ENCODE assay signal across 21 cellular contexts in genomic region chr10:131930150-131930549, GRCh38. TPM values are rescaled to one million over a fixed set of nuclear protein-coding genes. Genes with fewer than 3 reads are reported as not detected.
DNase-seq lines count a peak whose midpoint lies in the region; ATAC-seq, FAIRE-seq and TF ChIP-seq lines count a peak whose summit lies in the region.
"Had no signal": no experiment of that assay in that cellular context is flagged by ENCODE, and none has a peak within 500 bp of the region (broad histone marks: within the 10 kb centered on the region; RNA-seq: fewer than 3 reads in every experiment).

No MANE protein-coding gene starts in this region.

- POLR2A ChIA-PET in T-cell (lab: Charles Lee) (no interaction called here), endothelial cell of umbilical vein (lab: Charles Lee) (no interaction called here)

- no peak for ATAC-seq in CD4-positive, CD25-positive, alpha-beta regulatory T cell (ENCODE audit: low read depth in 2 of 2)
- ATAC-seq in T-cell (replicated peaks in 1 of 4) = no peak
- ATAC-seq in GM19351 (IDR thresholded peaks at IDR 0.05; ENCODE audit: unreplicated experiment) = no peak
- ATAC-seq: activated CD4-positive, alpha-beta T cell treated with anti-CD3 and anti-CD28 coated beads for 36 hours; activated CD8-positive, alpha-beta memory T cell treated with anti-CD3 and anti-CD28 coated beads, Interleukin-2, amount 10 ng/mL, durations not matched to agents 7 days and 5 days had no signal

- peaks cover 97% of the 10 kb centered on the region for H3K79me2 ChIP-seq in endothelial cell of umbilical vein (ENCODE audit: control insufficient read depth, insufficient read depth, low read length)

- CTCF ChIA-PET in T-cell (lab: Charles Lee) (interaction anchor here in 1 of 2 donors (0.6 kb wide), 1 partner anchor 42 kb away, joined by 3 read pairs; no protein-coding TSS in a partner anchor), endothelial cell of umbilical vein (lab: Charles Lee) (interaction anchor here (1.7 kb wide), 1 partner anchor 93 kb away, joined by 4 read pairs; no protein-coding TSS in a partner anchor)

- H2AFZ ChIP-seq in endothelial cell of umbilical vein (ENCODE audit: low read depth, low read length) = no peak overlapping the region

- peak overlapping the region; percentile 82 to 95 (median 94) for H3K27ac Mint-ChIP-seq in CD4-positive, CD25-positive, alpha-beta regulatory T cell
- H3K27ac Mint-ChIP-seq in T-cell (peak overlapping the region; percentile 8 to 58), progenitor cell of endocrine pancreas (peak overlapping the region; percentile 6)

- H3K4me1 Mint-ChIP-seq in CD4-positive, CD25-positive, alpha-beta regulatory T cell = peaks cover 23 to 93% (median 69%) of the 10 kb centered on the region in 4 donors
- H3K4me1 Mint-ChIP-seq in T-cell (peaks cover 76 to 94% (median 89%) of the 10 kb centered on the region in 3 donors), progenitor cell of endocrine pancreas (ENCODE audit: low read depth) (peaks cover 20% of the 10 kb centered on the region)

- H3K27me3 ChIP-seq in CD4-positive, CD25-positive, alpha-beta regulatory T cell (ENCODE audit: control insufficient read depth, insufficient read depth, low read length) = no peaks in the 10 kb centered on the region
- no peaks in the 10 kb centered on the region for H3K27me3 ChIP-seq in endothelial cell of umbilical vein (ENCODE audit: control insufficient read depth in 2 of 2, insufficient read depth in 2 of 2, low read length in 2 of 2)
- H3K27me3 ChIP-seq in effector memory CD4-positive, alpha-beta T cell (replicated peaks; ENCODE audit: control insufficient read depth, insufficient read depth, low read length, poor library complexity, severe bottlenecking) = no peaks in the 10 kb centered on the region
- H3K27me3 ChIP-seq: colonic mucosa, foreskin keratinocyte, Peyer's patch had no signal

- H3K9me3 ChIP-seq in CD4-positive, CD25-positive, alpha-beta regulatory T cell (ENCODE audit: control insufficient read depth in 2 of 2, low read length in 2 of 2) = peaks cover under 1 to 6% of the 10 kb centered on the region in 2 experiments
- no peaks in the 10 kb centered on the region for H3K9me3 ChIP-seq in endothelial cell of umbilical vein (replicated peaks; ENCODE audit: control insufficient read depth, insufficient read depth, low read length)
- peaks cover under 1% of the 10 kb centered on the region for H3K9me3 ChIP-seq in effector memory CD4-positive, alpha-beta T cell (ENCODE audit: control insufficient read depth, low read length)
- H3K9me3 ChIP-seq: colonic mucosa, Peyer's patch had no signal

- H3K4me2 ChIP-seq in endothelial cell of umbilical vein (ENCODE audit: insufficient read depth, low read length) = no peak overlapping the region

- intact Hi-C loops in endothelial cell of umbilical vein (cut with micrococcal nuclease) = loop anchor here (1.0 kb wide), 1 partner anchor 16 kb away; no protein-coding TSS in a partner anchor

- H3K9me1 ChIP-seq in endothelial cell of umbilical vein (replicated peaks; ENCODE audit: control insufficient read depth, extremely low read depth, insufficient read depth, low read length) = no peaks in the 10 kb centered on the region

- H3K36me3 ChIP-seq in CD4-positive, CD25-positive, alpha-beta regulatory T cell (ENCODE audit: control insufficient read depth, insufficient read depth, low read length) = peaks cover 8% of the 10 kb centered on the region
- H3K36me3 ChIP-seq in endothelial cell of umbilical vein (ENCODE audit: control insufficient read depth in 2 of 2, extremely low read depth in 1 of 2, insufficient read depth in 2 of 2, low read length in 2 of 2) = no peaks in the 10 kb centered on the region
- H3K36me3 ChIP-seq in effector memory CD4-positive, alpha-beta T cell (ENCODE audit: control insufficient read depth, insufficient read depth, low read length) = peaks cover 4% of the 10 kb centered on the region
- H3K36me3 ChIP-seq: colonic mucosa had no signal

- H3K9ac ChIP-seq in endothelial cell of umbilical vein (replicated peaks; ENCODE audit: extremely low read depth, insufficient read depth, low read length) = no peak overlapping the region

- no TSS peak for BruUV-seq in endothelial cell of umbilical vein (replicated peaks; lab: Mats Ljungman, UMichigan)

- H3K27me3 Mint-ChIP-seq in CD4-positive, CD25-positive, alpha-beta regulatory T cell = no peaks in the 10 kb centered on the region
- H3K27me3 Mint-ChIP-seq in T-cell = no peaks in the 10 kb centered on the region
- H3K27me3 Mint-ChIP-seq in progenitor cell of endocrine pancreas = no peaks in the 10 kb centered on the region
- H3K27me3 Mint-ChIP-seq: activated CD4-positive, alpha-beta T cell treated with anti-CD3 and anti-CD28 coated beads for 36 hours; activated CD8-positive, alpha-beta memory T cell treated with anti-CD3 and anti-CD28 coated beads, Interleukin-2, amount 10 ng/mL, durations not matched to agents 7 days and 5 days had no signal

- peaks cover 18% of the 10 kb centered on the region for H3K36me3 Mint-ChIP-seq in CD4-positive, CD25-positive, alpha-beta regulatory T cell
- H3K36me3 Mint-ChIP-seq in T-cell (peaks cover 16% of the 10 kb centered on the region), progenitor cell of endocrine pancreas (ENCODE audit: insufficient read depth) (peaks cover 9% of the 10 kb centered on the region)

- H3K4me3 Mint-ChIP-seq in CD4-positive, CD25-positive, alpha-beta regulatory T cell = peak overlapping the region; percentile 6 to 75 (median 32)
- peak overlapping the region in 1 of 3 donors; percentile 69 for H3K4me3 Mint-ChIP-seq in T-cell
- no peak overlapping the region for H3K4me3 Mint-ChIP-seq in progenitor cell of endocrine pancreas (ENCODE audit: low read depth)
- H3K4me3 Mint-ChIP-seq: activated CD4-positive, alpha-beta T cell treated with anti-CD3 and anti-CD28 coated beads for 36 hours; activated CD8-positive, alpha-beta memory T cell treated with anti-CD3 and anti-CD28 coated beads, Interleukin-2, amount 10 ng/mL, durations not matched to agents 7 days and 5 days; neural crest cell had no signal

- peak; percentile 33 for FAIRE-seq in endothelial cell of umbilical vein (lab: Jason Lieb, UNC)

- no peak for TF ChIP-seq POLR2A in endothelial cell of umbilical vein (IDR thresholded peaks at IDR 0.05; ENCODE audit: low read depth, low read length)

- dilution Hi-C loops in endothelial cell of umbilical vein (cut with MboI; ENCODE audit: extremely low pct_ligation_motif_present, low sequenced_read_pairs) = no loop called here

- DNase-seq in CD4-positive, CD25-positive, alpha-beta regulatory T cell = no peak
- DNase-seq in T-cell (no peak), endothelial cell of umbilical vein (ENCODE audit: low read depth, low spot score) (peak; percentile 41), progenitor cell of endocrine pancreas (ENCODE audit: low spot score, unreplicated experiment) (no peak), DMS 273 (lab: John Stamatoyannopoulos, UW; ENCODE audit: unreplicated experiment) (no peak), H4 (ENCODE audit: low spot score) (no peak)
- no peak for DNase-seq in effector memory CD4-positive, alpha-beta T cell
- DNase-seq: activated CD4-positive, alpha-beta T cell treated with anti-CD3 and anti-CD28 coated beads for 36 hours; activated CD8-positive, alpha-beta memory T cell treated with anti-CD3 and anti-CD28 coated beads, Interleukin-2, amount 10 ng/mL, durations not matched to agents 7 days and 5 days; activated effector memory CD4-positive, alpha-beta T cell treated with anti-CD3 and anti-CD28 coated beads, Interleukin-2, amount 50 U/mL, for 16 hours; anterior cingulate cortex; colonic mucosa; COR-L47; foreskin keratinocyte; KG1; MV-4-11; NCI-H187 treated with DMSO at 0.1 percent for 48 hours; Peyer's patch; stimulated activated CD4-positive, alpha-beta T cell treated with anti-CD3 and anti-CD28 coated beads, Interleukin-4, amount 100 ng/mL, for 4 hours had no signal

- peaks cover 0 to 4% (median 0%) of the 10 kb centered on the region in 7 donors for H3K9me3 Mint-ChIP-seq in CD4-positive, CD25-positive, alpha-beta regulatory T cell
- H3K9me3 Mint-ChIP-seq in T-cell = peaks cover 0 to 4% (median 4%) of the 10 kb centered on the region in 3 donors
- H3K9me3 Mint-ChIP-seq in progenitor cell of endocrine pancreas (ENCODE audit: low read depth) = peaks cover 1% of the 10 kb centered on the region
- H3K9me3 Mint-ChIP-seq: neural crest cell had no signal

- H3K4me1 ChIP-seq in CD4-positive, CD25-positive, alpha-beta regulatory T cell (ENCODE audit: control insufficient read depth, insufficient read depth, low read length, poor library complexity, severe bottlenecking) = peaks cover 41% of the 10 kb centered on the region
- H3K4me1 ChIP-seq in endothelial cell of umbilical vein (ENCODE audit: control insufficient read depth, extremely low read depth, insufficient read depth, low read length) = peaks cover 45% of the 10 kb centered on the region
- H3K4me1 ChIP-seq in effector memory CD4-positive, alpha-beta T cell (ENCODE audit: control insufficient read depth, insufficient read depth, low read length, poor library complexity, severe bottlenecking) = peaks cover 15% of the 10 kb centered on the region
- H3K4me1 ChIP-seq: foreskin keratinocyte had no signal

- H3K4me3 ChIP-seq in CD4-positive, CD25-positive, alpha-beta regulatory T cell (ENCODE audit: low read depth, low read length) = no peak overlapping the region
- no peak overlapping the region for H3K4me3 ChIP-seq in endothelial cell of umbilical vein (replicated peaks in 1 of 3; ENCODE audit: insufficient read depth in 1 of 3, low read depth in 1 of 3, low read length in 3 of 3)
- no peak overlapping the region for H3K4me3 ChIP-seq in effector memory CD4-positive, alpha-beta T cell (ENCODE audit: insufficient read depth, low read depth, low read length, poor library complexity, severe bottlenecking)
- H3K4me3 ChIP-seq: colonic mucosa, Peyer's patch had no signal

- H3K27ac ChIP-seq in CD4-positive, CD25-positive, alpha-beta regulatory T cell (ENCODE audit: insufficient read depth, low read length, poor library complexity, severe bottlenecking) = no peak overlapping the region
- H3K27ac ChIP-seq in endothelial cell of umbilical vein (ENCODE audit: insufficient read depth, low read depth, low read length) = no peak overlapping the region
- H3K27ac ChIP-seq in effector memory CD4-positive, alpha-beta T cell (ENCODE audit: insufficient read depth, low read length, poor library complexity, severe bottlenecking) = no peak overlapping the region
- H3K27ac ChIP-seq: colonic mucosa, foreskin keratinocyte, Peyer's patch had no signal

- no peaks in the 10 kb centered on the region for H4K20me1 ChIP-seq in endothelial cell of umbilical vein (replicated peaks; ENCODE audit: control insufficient read depth, extremely low read depth, insufficient read depth, low read length)

- TF ChIP-seq CTCF in endothelial cell of umbilical vein (IDR thresholded peaks at IDR 0.05; ENCODE audit: extremely low read depth in 1 of 2, insufficient read depth in 1 of 2, low read depth in 1 of 2, low read length in 2 of 2) (no peak), progenitor cell of endocrine pancreas (IDR thresholded peaks at IDR 0.05; ENCODE audit: unreplicated experiment) (no peak)

RNA-seq across cellular contexts. Expression of gene PPP2R2D, which starts 29.3 kb away (rescaled TPM):
- 41.8 TPM for total RNA-seq in CD4-positive, CD25-positive, alpha-beta regulatory T cell
- 10 to 100 TPM; 23.8 to 48.1 (median 25.6) TPM for polyA plus RNA-seq in CD4-positive, CD25-positive, alpha-beta regulatory T cell
- 10 to 100 TPM; 37.3 to 45.0 (median 43.0) TPM for total RNA-seq in T-cell
- total RNA-seq in endothelial cell of umbilical vein = 33.9 and 36.3 TPM in 2 replicates
- 27.8 and 29.9 TPM in 2 replicates for polyA plus RNA-seq in endothelial cell of umbilical vein
- polyA plus RNA-seq in endothelial cell of umbilical vein (2011; cell fraction: cytosol; rRNA removed) = 36.2 and 42.3 TPM in 2 replicates
- 63.6 and 63.8 TPM in 2 replicates for polyA plus RNA-seq in endothelial cell of umbilical vein (2011; cell fraction: nucleus; rRNA removed)
- 36.3 and 38.9 TPM in 2 replicates for polyA plus RNA-seq in endothelial cell of umbilical vein (2012)
- polyA minus RNA-seq in endothelial cell of umbilical vein = 38.5 and 41.4 TPM in 2 replicates
- 19.3 TPM for polyA minus RNA-seq in endothelial cell of umbilical vein (2011; cell fraction: cytosol; rRNA and poly(A)+ RNA removed)
- polyA minus RNA-seq in endothelial cell of umbilical vein (2011; cell fraction: nucleus; rRNA and poly(A)+ RNA removed) = 32.3 and 34.4 TPM in 2 replicates
- total RNA-seq in progenitor cell of endocrine pancreas = 41.1 and 43.6 TPM in 2 replicates
- 33.2 and 36.9 TPM in 2 replicates for total RNA-seq in H4 (2014; rRNA removed; shearing (Covaris generic))

RNA-seq across cellular contexts. Expression of gene BNIP3, which starts 51.6 kb away (rescaled TPM):
- total RNA-seq in CD4-positive, CD25-positive, alpha-beta regulatory T cell = 20.2 TPM
- 10 to 100 TPM; 21.2 to 35.1 (median 30.5) TPM for polyA plus RNA-seq in CD4-positive, CD25-positive, alpha-beta regulatory T cell
- total RNA-seq in T-cell (10 to 100 TPM; 23.9 to 30.2 (median 27.8) TPM), endothelial cell of umbilical vein (40.1 and 51.4 TPM in 2 replicates), progenitor cell of endocrine pancreas (28.5 and 32.4 TPM in 2 replicates)
- polyA plus RNA-seq in endothelial cell of umbilical vein = 40.3 and 53.3 TPM in 2 replicates
- polyA plus RNA-seq in endothelial cell of umbilical vein (2011; cell fraction: cytosol; rRNA removed) = 43.5 and 45.3 TPM in 2 replicates
- polyA plus RNA-seq in endothelial cell of umbilical vein (2011; cell fraction: nucleus; rRNA removed) = 33.6 and 40.6 TPM in 2 replicates
- polyA plus RNA-seq in endothelial cell of umbilical vein (2012) = 51.6 and 57.8 TPM in 2 replicates
- polyA minus RNA-seq in endothelial cell of umbilical vein = 16.5 and 21.1 TPM in 2 replicates
- 8.6 TPM for polyA minus RNA-seq in endothelial cell of umbilical vein (2011; cell fraction: cytosol; rRNA and poly(A)+ RNA removed)
- polyA minus RNA-seq in endothelial cell of umbilical vein (2011; cell fraction: nucleus; rRNA and poly(A)+ RNA removed) = 10.5 and 14.1 TPM in 2 replicates
- 192 and 240 TPM in 2 replicates for total RNA-seq in H4 (2014; rRNA removed; shearing (Covaris generic))

Comparison
In these comparisons a context has a peak if more than half of its experiments do, and no peak if none do; other contexts are left out.
1. H3K27ac Mint-ChIP-seq: peak in every context shown above with its lines; median percentile 94 in CD4-positive, CD25-positive, alpha-beta regulatory T cell; 33 in T-cell; 6 in progenitor cell of endocrine pancreas.